ENCODE assay signal across 10 cellular contexts in genomic region chr9:126724226-126724625, GRCh38.
DNase-seq lines count a peak whose midpoint lies in the region; ATAC-seq and TF ChIP-seq lines count a peak whose summit lies in the region.
"Had no signal": no experiment of that assay in that cellular context is flagged by ENCODE, and none has a peak within 500 bp of the region (broad histone marks: within the 10 kb centered on the region; RNA-seq: fewer than 3 reads in every experiment).

No MANE protein-coding gene starts in this region.

- no peak for TF ChIP-seq CTCF in osteocyte (IDR thresholded peaks at IDR 0.05)

- peak overlapping the region; percentile 42 for H3K27ac Mint-ChIP-seq in activated CD8-positive, alpha-beta memory T cell treated with anti-CD3 and anti-CD28 coated beads, Interleukin-2, amount 10 ng/mL, durations not matched to agents 7 days and 5 days
- no peak overlapping the region for H3K27ac Mint-ChIP-seq in osteocyte (ENCODE audit: unreplicated experiment)

- H3K9me3 Mint-ChIP-seq in activated CD8-positive, alpha-beta memory T cell treated with anti-CD3 and anti-CD28 coated beads, Interleukin-2, amount 10 ng/mL, durations not matched to agents 7 days and 5 days (ENCODE audit: low read depth), result no peaks in the 10 kb centered on the region
- H3K9me3 Mint-ChIP-seq in osteocyte (ENCODE audit: unreplicated experiment), result no peaks in the 10 kb centered on the region

- no peak for DNase-seq in activated CD8-positive, alpha-beta memory T cell treated with anti-CD3 and anti-CD28 coated beads, Interleukin-2, amount 10 ng/mL, durations not matched to agents 7 days and 5 days
- no peak for DNase-seq in activated CD8-positive, alpha-beta memory T cell treated with anti-CD3 and anti-CD28 coated beads for 24 hours
- peak; percentile 19 for DNase-seq in SK-MEL-5 (ENCODE audit: low read depth, low spot score)
- DNase-seq in osteocyte (ENCODE audit: extremely low spot score, unreplicated experiment), result peak; percentile 76
- DNase-seq in kidney glomerular epithelial cell (lab: John Stamatoyannopoulos, UW), result no peak
- DNase-seq in superior temporal gyrus (ENCODE audit: extremely low spot score), result no peak
- DNase-seq: NCI-H526 treated with DMSO at 0.1 percent for 48 hours had no signal

- peak overlapping the region; percentile 85 for H3K27ac ChIP-seq in cingulate gyrus (ENCODE audit: low read depth, low read length)

- H3K4me3 Mint-ChIP-seq in activated CD8-positive, alpha-beta memory T cell treated with anti-CD3 and anti-CD28 coated beads, Interleukin-2, amount 10 ng/mL, durations not matched to agents 7 days and 5 days, result peak overlapping the region; percentile 78
- peak overlapping the region; percentile 59 for H3K4me3 Mint-ChIP-seq in osteocyte (ENCODE audit: unreplicated experiment)

- peaks cover 10% of the 10 kb centered on the region for H3K27me3 Mint-ChIP-seq in activated CD8-positive, alpha-beta memory T cell treated with anti-CD3 and anti-CD28 coated beads, Interleukin-2, amount 10 ng/mL, durations not matched to agents 7 days and 5 days
- peaks cover 25% of the 10 kb centered on the region for H3K27me3 Mint-ChIP-seq in osteocyte (ENCODE audit: unreplicated experiment)

- ATAC-seq in activated CD8-positive, alpha-beta memory T cell treated with anti-CD3 and anti-CD28 coated beads, Interleukin-2, amount 10 ng/mL, durations not matched to agents 7 days and 5 days, result no peak
- no peak for ATAC-seq in HG03432 (IDR thresholded peaks at IDR 0.05; ENCODE audit: unreplicated experiment)
- ATAC-seq: HCT116 had no signal

- no peaks in the 10 kb centered on the region for H3K36me3 Mint-ChIP-seq in activated CD8-positive, alpha-beta memory T cell treated with anti-CD3 and anti-CD28 coated beads, Interleukin-2, amount 10 ng/mL, durations not matched to agents 7 days and 5 days
- no peaks in the 10 kb centered on the region for H3K36me3 Mint-ChIP-seq in osteocyte (ENCODE audit: unreplicated experiment)

- CTCF ChIA-PET in activated CD8-positive, alpha-beta memory T cell treated with anti-CD3 and anti-CD28 coated beads, Interleukin-2, amount 10 ng/mL, durations not matched to agents 7 days and 5 days (lab: Charles Lee), result interaction anchor here (2.1 to 3.5 kb wide), 3 partner anchors 18 to 57 kb away, joined by 5 to 29 read pairs (median 16); no protein-coding TSS in a partner anchor

- in situ Hi-C loops in SK-MEL-5 (cut with HindIII; ENCODE audit: low pct_unique_long_range_greater_than_20kb, low sequenced_read_pairs), result no loop called here

- peaks cover 35% of the 10 kb centered on the region for H3K4me1 Mint-ChIP-seq in activated CD8-positive, alpha-beta memory T cell treated with anti-CD3 and anti-CD28 coated beads, Interleukin-2, amount 10 ng/mL, durations not matched to agents 7 days and 5 days
- H3K4me1 Mint-ChIP-seq in osteocyte (ENCODE audit: unreplicated experiment), result peaks cover 15% of the 10 kb centered on the region

Comparison
In these comparisons a context has a peak if more than half of its experiments do, and no peak if none do; other contexts are left out.
1. DNase-seq: peak in SK-MEL-5 (single experiment) and osteocyte (single experiment); none in activated CD8-positive, alpha-beta memory T cell treated with anti-CD3 and anti-CD28 coated beads, Interleukin-2, amount 10 ng/mL, durations not matched to agents 7 days and 5 days (single experiment), activated CD8-positive, alpha-beta memory T cell treated with anti-CD3 and anti-CD28 coated beads for 24 hours (single experiment), kidney glomerular epithelial cell (single experiment) and superior temporal gyrus (single experiment).